ENCODE assay signal across 11 cellular contexts in the genomic region with DNA sequence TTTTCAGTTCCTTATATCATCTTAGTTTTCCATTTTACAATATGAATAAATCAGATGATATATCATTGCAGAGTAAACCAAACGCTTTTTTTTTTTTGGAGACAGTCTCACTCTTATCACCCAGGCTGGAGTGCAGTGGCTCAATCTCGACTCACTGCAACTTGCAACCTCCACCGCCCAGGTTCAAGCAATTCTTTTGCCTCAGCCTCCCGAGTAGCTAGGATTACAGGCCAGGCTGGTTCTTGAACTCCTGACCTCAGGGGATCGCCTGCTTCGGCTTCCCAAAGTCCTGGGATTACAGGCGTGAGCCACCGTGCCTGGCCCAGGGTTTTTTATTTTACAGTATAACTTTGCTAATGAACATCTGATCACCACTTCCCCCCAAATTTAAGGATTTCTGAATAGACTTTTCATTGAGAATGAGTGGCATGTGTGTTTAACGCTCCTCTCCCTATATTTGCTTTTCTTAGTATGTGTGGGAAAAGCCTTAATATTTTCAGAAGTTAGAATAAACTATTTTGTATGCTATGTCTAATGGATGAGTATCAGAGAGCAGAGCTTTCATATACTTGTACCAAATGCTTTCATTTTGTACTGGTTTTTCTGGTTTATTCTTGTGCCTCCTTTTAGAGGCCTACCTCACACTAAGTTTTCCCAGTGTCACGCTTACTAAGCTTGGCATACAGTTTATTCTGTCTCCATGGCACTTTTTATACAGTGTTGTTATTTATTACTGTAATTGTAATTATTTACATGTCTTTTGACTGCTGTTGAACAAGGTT. TPM values are rescaled to one million over a fixed set of nuclear protein-coding genes. Genes with fewer than 3 reads are reported as not detected.
A peak's percentile ranks its signal among the peaks of the same experiment; 100 is the strongest.
DNase-seq lines count a peak whose midpoint lies in the region; ATAC-seq and TF ChIP-seq lines count a peak whose summit lies in the region.
"Had no signal": no experiment of that assay in that cellular context is flagged by ENCODE, and none has a peak within 500 bp of the region (broad histone marks: within the 10 kb centered on the region; RNA-seq: fewer than 3 reads in every experiment).

No MANE protein-coding gene starts in this region.

- peaks cover 42% of the 10 kb centered on the region for H3K79me2 ChIP-seq in hepatocyte

- peaks cover 28% of the 10 kb centered on the region for H3K4me1 Mint-ChIP-seq in activated CD4-positive, alpha-beta T cell treated with anti-CD3 and anti-CD28 coated beads for 36 hours
- peaks cover 2% of the 10 kb centered on the region for H3K4me1 Mint-ChIP-seq in CD14-positive monocyte

- H3K27ac Mint-ChIP-seq in activated CD4-positive, alpha-beta T cell treated with anti-CD3 and anti-CD28 coated beads for 36 hours, result peak overlapping the region; percentile 19
- peak overlapping the region in 2 of 7 donors; percentile 2 to 16 for H3K27ac Mint-ChIP-seq in CD14-positive monocyte

- CTCF ChIA-PET in activated CD4-positive, alpha-beta T cell treated with anti-CD3 and anti-CD28 coated beads for 36 hours (lab: Charles Lee), result interaction anchor here (0.6 to 8.4 kb wide), 35 partner anchors 8 to 1374 kb away, joined by 3 to 163 read pairs (median 5); a partner anchor contains a TSS

- H3K9me3 Mint-ChIP-seq in activated CD4-positive, alpha-beta T cell treated with anti-CD3 and anti-CD28 coated beads for 36 hours (ENCODE audit: low read depth), result no peaks in the 10 kb centered on the region
- H3K9me3 Mint-ChIP-seq in CD14-positive monocyte, result no peaks in the 10 kb centered on the region

- ATAC-seq in activated CD4-positive, alpha-beta T cell treated with anti-CD3 and anti-CD28 coated beads for 36 hours, result no peak

- H3K27me3 ChIP-seq in WERI-Rb-1 (ENCODE audit: insufficient read depth, low read depth, severe bottlenecking) (no peaks in the 10 kb centered on the region), hepatocyte (no peaks in the 10 kb centered on the region)

- intact Hi-C loops in activated CD4-positive, alpha-beta T cell treated with anti-CD3 and anti-CD28 coated beads for 36 hours (cut with DNase I, micrococcal nuclease), result loop anchor here (1.0 to 10.0 kb wide), 6 partner anchors 31 to 391 kb away; a partner anchor contains a TSS
- intact Hi-C loops in CD14-positive monocyte (cut with micrococcal nuclease), result loop anchor here (2.0 to 10.0 kb wide), 3 partner anchors 113 to 211 kb away; a partner anchor contains a TSS

- H3K4me2 ChIP-seq in hepatocyte, result peak overlapping the region; percentile 32

- no peaks in the 10 kb centered on the region for H3K9me3 ChIP-seq in WERI-Rb-1 (ENCODE audit: severe bottlenecking)
- no peaks in the 10 kb centered on the region for H3K9me3 ChIP-seq in hepatocyte (ENCODE audit: low read depth)

- peaks cover 17% of the 10 kb centered on the region for H3K4me1 ChIP-seq in hepatocyte (ENCODE audit: insufficient read depth)

- TF ChIP-seq CTCF in WERI-Rb-1 (IDR thresholded peaks at IDR 0.05; ENCODE audit: low read depth, low read length), result no peak
- no peak for TF ChIP-seq CTCF in hepatocyte (IDR thresholded peaks at IDR 0.05; ENCODE audit: poor library complexity)
- TF ChIP-seq CTCF in CD14-positive monocyte (IDR thresholded peaks at IDR 0.05), result no peak

- no peaks in the 10 kb centered on the region for H3K9me2 ChIP-seq in hepatocyte (replicated peaks; ENCODE audit: insufficient read depth)

- H3K36me3 ChIP-seq in WERI-Rb-1 (peaks cover 18% of the 10 kb centered on the region), hepatocyte (replicated peaks; ENCODE audit: insufficient read depth, low read depth) (no peaks in the 10 kb centered on the region)

- peaks cover 11% of the 10 kb centered on the region for H3K36me3 Mint-ChIP-seq in activated CD4-positive, alpha-beta T cell treated with anti-CD3 and anti-CD28 coated beads for 36 hours (ENCODE audit: low read depth)
- H3K36me3 Mint-ChIP-seq in CD14-positive monocyte, result peaks cover 11 to 30% of the 10 kb centered on the region in 2 donors

- H3K27ac ChIP-seq in WERI-Rb-1 (no peak overlapping the region), hepatocyte (peak overlapping the region; percentile 33)

- no peak overlapping the region for H3K4me3 Mint-ChIP-seq in activated CD4-positive, alpha-beta T cell treated with anti-CD3 and anti-CD28 coated beads for 36 hours
- no peak overlapping the region for H3K4me3 Mint-ChIP-seq in CD14-positive monocyte

- no peaks in the 10 kb centered on the region for H3K27me3 Mint-ChIP-seq in activated CD4-positive, alpha-beta T cell treated with anti-CD3 and anti-CD28 coated beads for 36 hours
- no peaks in the 10 kb centered on the region for H3K27me3 Mint-ChIP-seq in CD14-positive monocyte (ENCODE audit: low read depth in 3 of 3)

- no peak for DNase-seq in activated CD4-positive, alpha-beta T cell treated with anti-CD3 and anti-CD28 coated beads for 36 hours
- DNase-seq in activated CD4-positive, alpha-beta T cell treated with anti-CD3 and anti-CD28 coated beads, Interleukin-2, amount 50 U/mL, for 1 hour, result no peak
- DNase-seq in WERI-Rb-1 (peak; percentile 46), hepatocyte (ENCODE audit: low spot score) (no peak), renal cortical epithelial cell (ENCODE audit: low read depth) (peak; percentile 51), CD14-positive monocyte (ENCODE audit: low spot score) (no peak), DMS153 (lab: John Stamatoyannopoulos, UW) (no peak), NCI-H345 treated with DMSO at 0.1 percent for 48 hours (lab: John Stamatoyannopoulos, UW; ENCODE audit: unreplicated experiment) (no peak)
- DNase-seq: activated CD8-positive, alpha-beta memory T cell treated with anti-CD3 and anti-CD28 coated beads, Interleukin-2, amount 50 U/mL, for 48 hours; amniotic stem cell; NCI-H2171 had no signal

- 41% methylated on average over 10 of the region's 10 CpGs for WGBS in hepatocyte (ENCODE audit: low lambda C conversion rate, missing lambda C conversion rate)

- H2AFZ ChIP-seq in hepatocyte, result no peak overlapping the region

- POLR2A ChIA-PET in activated CD4-positive, alpha-beta T cell treated with anti-CD3 and anti-CD28 coated beads for 36 hours (lab: Charles Lee), result interaction anchor here (0.5 kb wide), 1 partner anchor 55 kb away, joined by 6 read pairs; no protein-coding TSS in a partner anchor

- H3K4me3 ChIP-seq in WERI-Rb-1 (ENCODE audit: low read depth, low read length) (no peak overlapping the region), hepatocyte (no peak overlapping the region)

- H4K20me1 ChIP-seq in hepatocyte (ENCODE audit: insufficient read depth, poor library complexity, severe bottlenecking), result peaks cover 59% of the 10 kb centered on the region

RNA-seq across cellular contexts. Expression of a gene that starts 5.7 kb away (rescaled TPM):
- 1 to 10 TPM; 4.7 to 5.2 TPM for total RNA-seq in activated CD4-positive, alpha-beta T cell treated with anti-CD3 and anti-CD28 coated beads for 36 hours
- total RNA-seq in hepatocyte (5.5 and 9.3 TPM in 2 replicates), renal cortical epithelial cell (3.6 and 5.7 TPM in 2 replicates)
- polyA plus RNA-seq in hepatocyte (5.8 and 6.1 TPM in 2 replicates), CD14-positive monocyte (under 1 TPM; 0.27 to 0.40 TPM)

RNA-seq across cellular contexts. Expression of a gene that starts 59.2 kb away (rescaled TPM):
- total RNA-seq in activated CD4-positive, alpha-beta T cell treated with anti-CD3 and anti-CD28 coated beads for 36 hours, result 10 to 100 TPM; 75.1 to 91.5 TPM
- total RNA-seq in hepatocyte, result 81.8 and 91.4 TPM in 2 replicates
- 51.0 and 58.8 TPM in 2 replicates for polyA plus RNA-seq in hepatocyte
- total RNA-seq in renal cortical epithelial cell, result 99.5 and 116 TPM in 2 replicates
- 10 to 100 TPM; 18.7 to 25.4 TPM for polyA plus RNA-seq in CD14-positive monocyte

Comparison
In these comparisons a context has a peak if more than half of its experiments do, and no peak if none do; other contexts are left out.
1. DNase-seq: peak in WERI-Rb-1 (single experiment) and renal cortical epithelial cell (single experiment); none in activated CD4-positive, alpha-beta T cell treated with anti-CD3 and anti-CD28 coated beads for 36 hours (single experiment), activated CD4-positive, alpha-beta T cell treated with anti-CD3 and anti-CD28 coated beads, Interleukin-2, amount 50 U/mL, for 1 hour (single experiment), hepatocyte (single experiment), CD14-positive monocyte (single experiment), DMS153 (single experiment) and NCI-H345 treated with DMSO at 0.1 percent for 48 hours (single experiment).